ENCODE assay signal across 12 cellular contexts in the genomic region with DNA sequence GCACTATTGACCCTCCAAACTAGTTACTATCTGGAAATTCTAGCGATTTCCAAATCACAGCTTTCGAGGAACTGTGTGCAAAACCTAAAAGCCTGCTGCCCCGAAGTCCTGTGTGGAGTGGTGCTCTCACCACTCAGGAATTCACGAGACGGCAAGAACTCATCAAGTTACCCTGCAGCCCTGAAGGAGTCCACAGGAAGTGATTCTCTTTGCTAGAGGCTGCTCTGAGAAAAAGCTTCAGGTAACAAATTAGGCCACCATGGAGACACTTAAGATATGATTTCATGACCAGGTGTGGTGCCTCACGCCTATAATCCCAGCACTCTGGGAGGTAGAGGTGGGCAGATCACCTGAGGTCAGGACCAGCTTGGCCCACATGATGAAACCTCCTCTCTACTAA. TPM values are rescaled to one million over a fixed set of nuclear protein-coding genes. Genes with fewer than 3 reads are reported as not detected.
DNase-seq lines count a peak whose midpoint lies in the region; TF ChIP-seq lines count a peak whose summit lies in the region.
"Had no signal": no experiment of that assay in that cellular context is flagged by ENCODE, and none has a peak within 500 bp of the region (broad histone marks: within the 10 kb centered on the region; RNA-seq: fewer than 3 reads in every experiment).

No MANE protein-coding gene starts in this region.

- H3K9me3 ChIP-seq in WERI-Rb-1 (ENCODE audit: severe bottlenecking) = no peaks in the 10 kb centered on the region
- H3K9me3 ChIP-seq: Caco-2 had no signal

- H3K27ac ChIP-seq in WERI-Rb-1 = no peak overlapping the region

- peak; percentile 83 for DNase-seq in AG08396 (ENCODE audit: low spot score)
- peak; percentile 79 for DNase-seq in HFFc6
- peak; percentile 77 to 86 for DNase-seq in cardiac fibroblast (ENCODE audit: low read depth in 2 of 2)
- peak; percentile 45 for DNase-seq in kidney glomerular epithelial cell (lab: John Stamatoyannopoulos, UW)
- DNase-seq in hypothalamus (lab: John Stamatoyannopoulos, UW) = no peak
- DNase-seq in NCI-H1048 (lab: John Stamatoyannopoulos, UW) = no peak
- no peak for DNase-seq in cardiac septum (ENCODE audit: low spot score)
- DNase-seq in WERI-Rb-1 = no peak
- DNase-seq: Caco-2, left colon, retina, T-helper 2 cell had no signal

- H3K9me3 Mint-ChIP-seq in HFFc6 = no peaks in the 10 kb centered on the region

- H3K36me3 ChIP-seq in WERI-Rb-1 = no peaks in the 10 kb centered on the region

- intact Hi-C loops in cardiac septum (cut with DNase I) = no loop called here

- peak overlapping the region; percentile 76 for H3K27ac Mint-ChIP-seq in HFFc6

- H3K4me3 ChIP-seq in cardiac fibroblast (replicated peaks in 1 of 2; ENCODE audit: low read depth in 2 of 2, low read length in 2 of 2) (no peak overlapping the region), WERI-Rb-1 (ENCODE audit: low read depth, low read length) (no peak overlapping the region)

- H3K4me3 Mint-ChIP-seq in HFFc6 = peak overlapping the region; percentile 58

- peaks cover 66% of the 10 kb centered on the region for H3K4me1 Mint-ChIP-seq in HFFc6 (ENCODE audit: low read depth)

- peaks cover 5% of the 10 kb centered on the region for H3K27me3 Mint-ChIP-seq in HFFc6 (ENCODE audit: insufficient read depth)

- H3K36me3 Mint-ChIP-seq in HFFc6 (ENCODE audit: low read depth) = peaks cover 13% of the 10 kb centered on the region

- H3K27me3 ChIP-seq in WERI-Rb-1 (ENCODE audit: insufficient read depth, low read depth, severe bottlenecking) = no peaks in the 10 kb centered on the region

- no peak for TF ChIP-seq CTCF in HFFc6 (IDR thresholded peaks at IDR 0.05)
- no peak for TF ChIP-seq CTCF in cardiac fibroblast (IDR thresholded peaks at IDR 0.05; ENCODE audit: low read depth, low read length)
- no peak for TF ChIP-seq CTCF in WERI-Rb-1 (IDR thresholded peaks at IDR 0.05; ENCODE audit: low read depth, low read length)

RNA-seq across cellular contexts. Expression of a gene that starts 19.1 kb away (rescaled TPM):
- total RNA-seq in HFFc6 (2021; fragmentation: NEBNext Ultra II Directional; extraction: Animal tissue kit (Norgen Biotek cat#: 25700)) = 100 to 1,000 TPM; 110 to 120 (median 116) TPM
- total RNA-seq in cardiac septum = 77.9 TPM

RNA-seq across cellular contexts. Expression of a gene that starts 37.0 kb away (rescaled TPM):
- total RNA-seq in HFFc6 (2021; fragmentation: NEBNext Ultra II Directional; extraction: Animal tissue kit (Norgen Biotek cat#: 25700)) = 10 to 100 TPM; 81.5 to 97.0 (median 89.6) TPM
- total RNA-seq in cardiac septum = 89.5 TPM

Comparison
In these comparisons a context has a peak if more than half of its experiments do, and no peak if none do; other contexts are left out.
1. DNase-seq: peak in AG08396 (single experiment), HFFc6 (single experiment), cardiac fibroblast (2 of 2) and kidney glomerular epithelial cell (single experiment); none in hypothalamus (0 of 51), NCI-H1048 (single experiment), cardiac septum (single experiment) and WERI-Rb-1 (single experiment).